In the genomic region with DNA sequence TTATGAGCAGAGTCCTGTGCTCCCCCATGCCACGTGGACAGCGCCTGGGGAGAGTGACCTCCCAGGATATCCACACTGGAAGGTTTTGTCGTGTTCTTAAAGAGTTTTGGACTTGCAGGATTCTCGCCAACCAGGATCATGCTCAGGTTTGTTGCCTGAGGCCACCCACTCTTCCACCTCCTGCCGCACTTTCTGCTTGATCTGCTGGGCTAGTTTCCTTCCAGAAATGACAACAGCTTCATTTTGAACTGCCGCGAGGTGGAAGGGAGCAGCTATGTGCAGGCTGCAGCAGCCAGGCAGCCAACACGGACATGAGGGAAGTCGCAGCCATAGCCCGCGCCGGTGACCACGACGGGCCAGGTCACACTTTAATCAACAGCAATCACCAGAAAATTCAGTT, we compare ENCODE assay signal across 1 cellular context.
TF ChIP-seq lines count a peak whose summit lies in the region.

No MANE protein-coding gene starts in this region.

TF ChIP-seq in K562, 482 proteins besides CTCF, POLR2A, EP300 and RAD21 (continued from another document):
- no peak for TF ChIP-seq ZBTB40 (IDR thresholded peaks at IDR 0.05)
- TF ChIP-seq ZBTB40 (CRISPR knock-in tag; IDR thresholded peaks at IDR 0.05): no peak
- TF ChIP-seq PRPF4 (IDR thresholded peaks at IDR 0.05; ENCODE audit: insufficient read depth, low read depth, low read length, poor library complexity, severe bottlenecking): no peak
